In the genomic region with DNA sequence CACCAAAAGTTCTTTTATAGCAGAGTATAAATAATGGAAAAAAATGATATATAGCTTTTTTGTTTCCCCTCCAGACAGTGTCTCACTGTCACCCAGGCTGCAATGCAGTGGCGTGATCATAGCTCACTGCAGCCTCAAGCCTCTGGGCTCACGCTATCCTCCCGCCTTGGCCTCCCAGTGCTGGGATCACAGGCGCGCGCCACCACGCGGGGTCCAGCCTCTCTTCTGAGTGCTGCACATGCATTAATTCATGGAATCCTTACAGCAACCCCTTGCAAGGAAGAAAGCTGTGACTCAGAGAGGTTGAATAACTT, we compare ENCODE assay signal across 7 cellular contexts. TPM values are rescaled to one million over a fixed set of nuclear protein-coding genes. Genes with fewer than 3 reads are reported as not detected.
DNase-seq lines count a peak whose midpoint lies in the region; ATAC-seq and TF ChIP-seq lines count a peak whose summit lies in the region.

No MANE protein-coding gene starts in this region.

- DNase-seq in IMR-90 (no peak), cerebellar nuclear complex (lab: John Stamatoyannopoulos, UW) (no peak), retina (no peak), GOT3 (lab: John Stamatoyannopoulos, UW) (no peak)
- DNase-seq in activated naive CD8-positive, alpha-beta T cell treated with anti-CD3 and anti-CD28 coated beads for 36 hours: peak; percentile 45
- DNase-seq in stimulated activated naive CD8-positive, alpha-beta T cell treated with anti-CD3 and anti-CD28 coated beads, Interleukin-15, Interleukin-2, amounts not matched to agents 100 U/mL and 50 U/mL, for 24 hours: peak; percentile 41

- peak overlapping the region; percentile 92 for H3K23ac ChIP-seq in IMR-90 (ENCODE audit: low read depth, low read length)

- H3K9me3 ChIP-seq in IMR-90 (ENCODE audit: control insufficient read depth, insufficient read depth, low read length) (no peaks in the 10 kb centered on the region), iPS-18c (ENCODE audit: control insufficient read depth, insufficient read depth, low read length) (peaks cover 4% of the 10 kb centered on the region)

- WGBS in IMR-90 (ENCODE audit: extremely low coverage in 2 of 2, insufficient read length in 1 of 2), 2 experiments: 40% methylated on average over 1 of the region's 8 CpGs; no CpG with 5 or more reads in 1 of the 2 experiments

- no peak for TF ChIP-seq RAD21 in IMR-90 (IDR thresholded peaks at IDR 0.05; ENCODE audit: low read length)

- peak overlapping the region; percentile 79 for H3K27ac Mint-ChIP-seq in activated naive CD8-positive, alpha-beta T cell treated with anti-CD3 and anti-CD28 coated beads for 36 hours

- in situ Hi-C loops in IMR-90 (cut with MboI; ENCODE audit: low sequenced_read_pairs): no loop called here

- H3K79me1 ChIP-seq in IMR-90 (ENCODE audit: low read depth in 1 of 2, low read length in 2 of 2): peaks cover 8 to 15% of the 10 kb centered on the region in 2 experiments; a peak in 3 of 4 replicates

- no peaks in the 10 kb centered on the region for H3K36me3 Mint-ChIP-seq in activated naive CD8-positive, alpha-beta T cell treated with anti-CD3 and anti-CD28 coated beads for 36 hours

- H3K9me1 ChIP-seq in IMR-90 (ENCODE audit: insufficient read depth, low read length): peaks cover 8% of the 10 kb centered on the region; the same call in 1 of the 2 replicates

- POLR2A ChIA-PET in IMR-90 (lab: Charles Lee; ENCODE audit: unreplicated experiment): interaction anchor here (0.7 to 2.1 kb wide), 4 partner anchors 9 to 70 kb away, joined by 3 to 13 read pairs (median 8); a partner anchor contains a TSS

- CTCF ChIA-PET in IMR-90 (lab: Yijun Ruan, JAX): interaction anchor here (0.5 to 1.4 kb wide), 4 partner anchors 11 to 104 kb away, joined by 3 to 9 read pairs (median 4); no protein-coding TSS in a partner anchor

- intact Hi-C loops in IMR-90 (cut with micrococcal nuclease): loop anchor here (1.0 to 2.0 kb wide), 2 partner anchors 18 to 70 kb away; a partner anchor contains a TSS

- H3K56ac ChIP-seq in IMR-90 (ENCODE audit: extremely low read depth, insufficient read depth, low read length): peak overlapping the region; percentile 64

- H3K4me3 ChIP-seq in IMR-90 (ENCODE audit: insufficient read depth, low read depth, low read length) (peak overlapping the region; percentile 76), iPS-18c (ENCODE audit: insufficient read depth, low read depth, low read length) (peak overlapping the region; percentile 89)

- H4K8ac ChIP-seq in IMR-90 (ENCODE audit: low read depth in 2 of 2, low read length in 2 of 2): peak overlapping the region; percentile 99 to 100

- H3K9ac ChIP-seq in IMR-90 (ENCODE audit: low read depth, low read length): peak overlapping the region; percentile 84

- no TSS peak for BruUV-seq in IMR-90 (replicated peaks; lab: Mats Ljungman, UMichigan)

- H4K91ac ChIP-seq in IMR-90 (ENCODE audit: insufficient read depth, low read depth, low read length): peak overlapping the region; percentile 92

- H3K36me3 ChIP-seq in IMR-90 (ENCODE audit: control insufficient read depth, insufficient read depth, low read length): no peaks in the 10 kb centered on the region

- H2BK120ac ChIP-seq in IMR-90 (ENCODE audit: low read depth, low read length): peak overlapping the region; percentile 79

- peak overlapping the region; percentile 100 for H4K5ac ChIP-seq in IMR-90 (ENCODE audit: low read depth, low read length)

- ATAC-seq in IMR-90 (ENCODE audit: low read depth): peak; percentile 15
- peak; percentile 33 for ATAC-seq in stimulated activated naive CD8-positive, alpha-beta T cell treated with anti-CD3 and anti-CD28 coated beads, Interleukin-15, Interleukin-2, amounts not matched to agents 100 U/mL and 50 U/mL, for 24 hours

- H3K9me3 Mint-ChIP-seq in activated naive CD8-positive, alpha-beta T cell treated with anti-CD3 and anti-CD28 coated beads for 36 hours: no peaks in the 10 kb centered on the region

- no peaks in the 10 kb centered on the region for H4K20me1 ChIP-seq in IMR-90 (ENCODE audit: insufficient read depth, low read length)

- H3K18ac ChIP-seq in IMR-90 (ENCODE audit: low read depth, low read length): peak overlapping the region; percentile 91

- H2BK15ac ChIP-seq in IMR-90 (ENCODE audit: low read depth, low read length): peak overlapping the region; percentile 46; the same call in 1 of the 3 replicates

- no peaks in the 10 kb centered on the region for H3K27me3 ChIP-seq in IMR-90 (ENCODE audit: control insufficient read depth, insufficient read depth, low read length)

- peak overlapping the region; percentile 96 for H2AFZ ChIP-seq in IMR-90 (replicated peaks; ENCODE audit: low read length, poor library complexity)

- H3K27me3 Mint-ChIP-seq in activated naive CD8-positive, alpha-beta T cell treated with anti-CD3 and anti-CD28 coated beads for 36 hours: no peaks in the 10 kb centered on the region

- H3K4me3 Mint-ChIP-seq in activated naive CD8-positive, alpha-beta T cell treated with anti-CD3 and anti-CD28 coated beads for 36 hours: peak overlapping the region; percentile 66

- peak overlapping the region; percentile 97 for H3K14ac ChIP-seq in IMR-90 (replicated peaks; ENCODE audit: low read depth, low read length)

- H2BK20ac ChIP-seq in IMR-90 (ENCODE audit: low read depth, low read length): no peak overlapping the region

- peak overlapping the region; percentile 99 for H3K4me2 ChIP-seq in IMR-90 (ENCODE audit: low read depth, low read length)

- peaks cover 18% of the 10 kb centered on the region for H3K4me1 Mint-ChIP-seq in activated naive CD8-positive, alpha-beta T cell treated with anti-CD3 and anti-CD28 coated beads for 36 hours

- H2AK9ac ChIP-seq in IMR-90 (replicated peaks; ENCODE audit: low read depth, low read length, poor library complexity): peak overlapping the region; percentile 53

- peak overlapping the region; percentile 93 for H3K4ac ChIP-seq in IMR-90 (ENCODE audit: low read depth, low read length)

- peak overlapping the region; percentile 80 for H3K27ac ChIP-seq in IMR-90 (ENCODE audit: insufficient read depth, low read length)

- TF ChIP-seq POLR2A in IMR-90 (IDR thresholded peaks at IDR 0.05; ENCODE audit: low read depth, low read length): no peak

- peaks cover 8% of the 10 kb centered on the region for H3K4me1 ChIP-seq in IMR-90 (ENCODE audit: control insufficient read depth, insufficient read depth, low read length)

- peak overlapping the region; percentile 12; the same call in 1 of the 2 replicates for H2AK5ac ChIP-seq in IMR-90 (ENCODE audit: low read depth, low read length)

- peak overlapping the region; percentile 70 for H2BK5ac ChIP-seq in IMR-90 (ENCODE audit: low read depth, low read length, poor library complexity, severe bottlenecking)

- dilution Hi-C loops in IMR-90 (cut with HindIII; ENCODE audit: low sequenced_read_pairs, unreplicated experiment): no loop called here

- TF ChIP-seq CTCF in IMR-90 (conservative IDR thresholded peaks at IDR 0.05; ENCODE audit: low read depth, low read length): no peak

TF ChIP-seq in IMR-90, 13 proteins besides CTCF, POLR2A, EP300 and RAD21 (continues in another document):
- no peak for TF ChIP-seq MXI1 (IDR thresholded peaks at IDR 0.05; ENCODE audit: borderline replicate concordance, low read depth, low read length)
- TF ChIP-seq MAZ (IDR thresholded peaks at IDR 0.05; ENCODE audit: borderline replicate concordance, low read depth, low read length): no peak
- TF ChIP-seq FOS (IDR thresholded peaks at IDR 0.05; ENCODE audit: low read depth, low read length): no peak
- no peak for TF ChIP-seq CHD1 (IDR thresholded peaks at IDR 0.05; ENCODE audit: low read depth, low read length)
- no peak for TF ChIP-seq CEBPB (IDR thresholded peaks at IDR 0.05; ENCODE audit: low read depth, low read length)
- TF ChIP-seq RCOR1 (IDR thresholded peaks at IDR 0.05; ENCODE audit: insufficient replicate concordance, low read length): no peak
- TF ChIP-seq BHLHE40 (IDR thresholded peaks at IDR 0.05; ENCODE audit: low read depth, low read length): no peak
- TF ChIP-seq, protein P1, sequence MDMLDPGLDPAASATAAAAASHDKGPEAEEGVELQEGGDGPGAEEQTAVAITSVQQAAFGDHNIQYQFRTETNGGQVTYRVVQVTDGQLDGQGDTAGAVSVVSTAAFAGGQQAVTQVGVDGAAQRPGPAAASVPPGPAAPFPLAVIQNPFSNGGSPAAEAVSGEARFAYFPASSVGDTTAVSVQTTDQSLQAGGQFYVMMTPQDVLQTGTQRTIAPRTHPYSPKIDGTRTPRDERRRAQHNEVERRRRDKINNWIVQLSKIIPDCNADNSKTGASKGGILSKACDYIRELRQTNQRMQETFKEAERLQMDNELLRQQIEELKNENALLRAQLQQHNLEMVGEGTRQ (IDR thresholded peaks at IDR 0.05; ENCODE audit: low read depth, low read length): no peak
- TF ChIP-seq SMC3 (IDR thresholded peaks at IDR 0.05; ENCODE audit: low read depth, low read length): no peak
- TF ChIP-seq RFX5 (IDR thresholded peaks at IDR 0.05; ENCODE audit: low read depth, low read length): no peak
- TF ChIP-seq MAFK (IDR thresholded peaks at IDR 0.05; ENCODE audit: low read depth, low read length): no peak

RNA-seq across cellular contexts. Expression of a gene that starts 18.0 kb away (rescaled TPM):
- 9.1 and 9.4 TPM in 2 replicates for total RNA-seq in IMR-90 (2012; rRNA removed)
- polyA plus RNA-seq in IMR-90 (2012; rRNA removed): 6.6 and 7.3 TPM in 2 replicates
- polyA plus RNA-seq in IMR-90 (2012; cell fraction: cytosol; rRNA removed): 3.2 and 4.6 TPM in 2 replicates
- polyA plus RNA-seq in IMR-90 (2012; cell fraction: nucleus; rRNA removed; ENCODE audit: low replicate concordance): 9.8 and 11.9 TPM in 2 replicates
- 1 to 10 TPM; 5.4 to 5.5 TPM for total RNA-seq in activated naive CD8-positive, alpha-beta T cell treated with anti-CD3 and anti-CD28 coated beads for 36 hours

RNA-seq across cellular contexts. Expression of a gene that starts 42.9 kb away (rescaled TPM):
- 63.9 and 72.4 TPM in 2 replicates for total RNA-seq in IMR-90 (2012; rRNA removed)
- 46.7 and 49.7 TPM in 2 replicates for polyA plus RNA-seq in IMR-90 (2012; rRNA removed)
- polyA plus RNA-seq in IMR-90 (2012; cell fraction: cytosol; rRNA removed): 22.2 and 29.2 TPM in 2 replicates
- polyA plus RNA-seq in IMR-90 (2012; cell fraction: nucleus; rRNA removed; ENCODE audit: low replicate concordance): 74.3 and 98.0 TPM in 2 replicates
- 100 to 1,000 TPM in 1 of 2 experiments, 10 to 100 TPM in 1; 95.2 to 107 TPM for total RNA-seq in activated naive CD8-positive, alpha-beta T cell treated with anti-CD3 and anti-CD28 coated beads for 36 hours

RNA-seq across cellular contexts. Expression of a gene that starts 43.2 kb away (rescaled TPM):
- 0.90 and 1.7 TPM in 2 replicates for total RNA-seq in IMR-90 (2012; rRNA removed)
- 7.6 and 8.8 TPM in 2 replicates for polyA plus RNA-seq in IMR-90 (2012; rRNA removed)
- 5.0 and 5.2 TPM in 2 replicates for polyA plus RNA-seq in IMR-90 (2012; cell fraction: cytosol; rRNA removed)
- polyA plus RNA-seq in IMR-90 (2012; cell fraction: nucleus; rRNA removed; ENCODE audit: low replicate concordance): 47.8 and 56.3 TPM in 2 replicates
- total RNA-seq in activated naive CD8-positive, alpha-beta T cell treated with anti-CD3 and anti-CD28 coated beads for 36 hours: 1 to 10 TPM; 3.7 to 6.4 TPM

RNA-seq across cellular contexts. Expression of a gene that starts 56.8 kb away (rescaled TPM):
- total RNA-seq in IMR-90 (2012; rRNA removed): 26.0 and 26.7 TPM in 2 replicates
- polyA plus RNA-seq in IMR-90 (2012; rRNA removed): 37.7 and 38.9 TPM in 2 replicates
- 20.1 and 32.6 TPM in 2 replicates for polyA plus RNA-seq in IMR-90 (2012; cell fraction: cytosol; rRNA removed)
- 162 and 239 TPM in 2 replicates for polyA plus RNA-seq in IMR-90 (2012; cell fraction: nucleus; rRNA removed; ENCODE audit: low replicate concordance)
- 10 to 100 TPM; 31.1 to 32.0 TPM for total RNA-seq in activated naive CD8-positive, alpha-beta T cell treated with anti-CD3 and anti-CD28 coated beads for 36 hours

Comparison
In these comparisons a context has a peak if more than half of its experiments do, and no peak if none do; other contexts are left out.
1. DNase-seq: peak in activated naive CD8-positive, alpha-beta T cell treated with anti-CD3 and anti-CD28 coated beads for 36 hours (single experiment) and stimulated activated naive CD8-positive, alpha-beta T cell treated with anti-CD3 and anti-CD28 coated beads, Interleukin-15, Interleukin-2, amounts not matched to agents 100 U/mL and 50 U/mL, for 24 hours (single experiment); none in IMR-90 (single experiment), cerebellar nuclear complex (0 of 2), retina (single experiment) and GOT3 (single experiment).